Comparison of ENCODE assay signal across 29 cellular contexts in the genomic region with DNA sequence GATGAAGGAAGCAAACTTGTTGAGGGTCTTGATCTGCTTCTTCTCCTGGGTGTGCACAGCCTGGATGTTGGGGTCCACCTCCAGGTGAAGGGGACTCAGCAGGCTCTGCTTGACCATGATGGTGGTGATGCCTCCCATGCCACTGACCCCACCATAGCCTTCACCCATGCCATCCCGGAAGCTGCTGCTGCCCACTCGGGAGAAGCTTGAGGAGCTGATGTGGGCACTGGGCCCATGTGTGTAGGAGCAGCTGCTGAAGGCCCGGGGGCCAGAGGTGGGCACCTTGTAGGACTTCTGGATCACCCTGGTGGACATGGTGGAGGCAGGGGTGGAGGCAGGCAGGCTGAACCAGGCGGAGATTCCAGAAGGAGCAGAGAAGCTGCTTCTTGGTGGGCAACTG.
"Had no signal": no experiment of that assay in that cellular context is flagged by ENCODE, and none has a peak within 500 bp of the region (broad histone marks: within the 10 kb centered on the region; RNA-seq: fewer than 3 reads in every experiment).

No MANE protein-coding gene starts in this region.

- H3K36me3 ChIP-seq: stomach, suprapubic skin, thoracic aorta, thyroid gland, tibial artery, tibial nerve, transverse colon, upper lobe of left lung, upper lobe of right lung, uterus, vagina had no signal

- H3K4me1 Mint-ChIP-seq: stimulated activated effector memory CD8-positive, alpha-beta T cell treated with anti-CD3 and anti-CD28 coated beads, Interleukin-12 subunit alpha, Interleukin-12 subunit beta, amount 100 ng/mL, for 72 hours; stimulated activated memory B cell treated with anti-CD40 and anti-IgM and Interleukin-4, amounts not matched to agents 10 μg/mL and 1 μg/mL and 100 μg/mL, for 72 hours; stimulated activated naive CD8-positive, alpha-beta T cell treated with anti-CD3 and anti-CD28 coated beads, Interleukin-15, amount 100 ng/mL, for 72 hours had no signal

- H3K27me3 ChIP-seq: stomach, suprapubic skin, testis, thyroid gland, tibial artery, tibial nerve, transverse colon, upper lobe of left lung, upper lobe of right lung, uterus, vagina had no signal

- H3K27me3 Mint-ChIP-seq: stimulated activated memory B cell treated with anti-CD40 and anti-IgM and Interleukin-4, amounts not matched to agents 10 μg/mL and 1 μg/mL and 100 μg/mL, for 72 hours; type B pancreatic cell had no signal

- H3K4me3 Mint-ChIP-seq: stimulated activated effector memory CD8-positive, alpha-beta T cell treated with anti-CD3 and anti-CD28 coated beads, Interleukin-12 subunit alpha, Interleukin-12 subunit beta, amount 100 ng/mL, for 72 hours; stimulated activated memory B cell treated with anti-CD40 and anti-IgM and Interleukin-4, amounts not matched to agents 10 μg/mL and 1 μg/mL and 100 μg/mL, for 72 hours; stimulated activated naive B cell treated with anti-CD40 and anti-IgM and Interleukin-4, amounts not matched to agents 10 μg/mL and 1 μg/mL and 100 μg/mL, for 72 hours; stimulated activated naive CD8-positive, alpha-beta T cell treated with anti-CD3 and anti-CD28 coated beads, Interleukin-15, amount 100 ng/mL, for 72 hours; stimulated activated naive CD8-positive, alpha-beta T cell treated with anti-CD3 and anti-CD28 coated beads, Interleukin-15, Interleukin-2, amounts not matched to agents 100 ng/mL and 50 ng/mL, for 24 hours; type B pancreatic cell had no signal

- FAIRE-seq: urothelium cell line had no signal

- H3K36me3 Mint-ChIP-seq: stimulated activated effector memory CD8-positive, alpha-beta T cell treated with anti-CD3 and anti-CD28 coated beads, Interleukin-12 subunit alpha, Interleukin-12 subunit beta, amount 100 ng/mL, for 72 hours; stimulated activated memory B cell treated with anti-CD40 and anti-IgM and Interleukin-4, amounts not matched to agents 10 μg/mL and 1 μg/mL and 100 μg/mL, for 72 hours; stimulated activated naive B cell treated with anti-CD40 and anti-IgM and Interleukin-4, amounts not matched to agents 10 μg/mL and 1 μg/mL and 100 μg/mL, for 72 hours; type B pancreatic cell had no signal

- H3K27ac ChIP-seq: stomach, suprapubic skin, testis, thoracic aorta, thyroid gland, tibial artery, tibial nerve, transverse colon, upper lobe of left lung, upper lobe of right lung, uterus, vagina had no signal

- H3K4me3 ChIP-seq: stomach, suprapubic skin, testis, thoracic aorta, thyroid gland, tibial artery, tibial nerve, transverse colon, upper lobe of left lung, upper lobe of right lung, uterus, vagina had no signal

- H3K9me3 Mint-ChIP-seq: stimulated activated effector memory CD8-positive, alpha-beta T cell treated with anti-CD3 and anti-CD28 coated beads, Interleukin-12 subunit alpha, Interleukin-12 subunit beta, amount 100 ng/mL, for 72 hours; stimulated activated naive B cell treated with anti-CD40 and anti-IgM and Interleukin-4, amounts not matched to agents 10 μg/mL and 1 μg/mL and 100 μg/mL, for 72 hours; stimulated activated naive CD8-positive, alpha-beta T cell treated with anti-CD3 and anti-CD28 coated beads, Interleukin-15, amount 100 ng/mL, for 72 hours had no signal

- H3K9me3 ChIP-seq: suprapubic skin, testis, thoracic aorta, thyroid gland, tibial nerve, transverse colon, upper lobe of right lung, uterus, vagina had no signal

- H3K4me1 ChIP-seq: stomach, suprapubic skin, testis, thyroid gland, tibial nerve, transverse colon, upper lobe of left lung, upper lobe of right lung, uterus, vagina had no signal

- H3K27ac Mint-ChIP-seq: stimulated activated effector memory CD8-positive, alpha-beta T cell treated with anti-CD3 and anti-CD28 coated beads, Interleukin-12 subunit alpha, Interleukin-12 subunit beta, amount 100 ng/mL, for 72 hours; stimulated activated memory B cell treated with anti-CD40 and anti-IgM and Interleukin-4, amounts not matched to agents 10 μg/mL and 1 μg/mL and 100 μg/mL, for 72 hours; stimulated activated naive B cell treated with anti-CD40 and anti-IgM and Interleukin-4, amounts not matched to agents 10 μg/mL and 1 μg/mL and 100 μg/mL, for 72 hours; stimulated activated naive CD8-positive, alpha-beta T cell treated with anti-CD3 and anti-CD28 coated beads, Interleukin-15, amount 100 ng/mL, for 72 hours; stimulated activated naive CD8-positive, alpha-beta T cell treated with anti-CD3 and anti-CD28 coated beads, Interleukin-15, Interleukin-2, amounts not matched to agents 100 ng/mL and 50 ng/mL, for 24 hours; type B pancreatic cell had no signal

- DNase-seq: stimulated activated CD4-positive, alpha-beta T cell treated with anti-CD3 and anti-CD28 coated beads, Interleukin-2, amount 100 ng/mL, for 48 hours; stimulated activated CD4-positive, alpha-beta T cell treated with anti-CD3 and anti-CD28 coated beads, Interleukin-4, amount 100 ng/mL, for 1 hour; stimulated activated CD4-positive, alpha-beta T cell treated with anti-CD3 and anti-CD28 coated beads, Interleukin-4, amount 100 ng/mL, for 24 hours; stimulated activated CD4-positive, alpha-beta T cell treated with anti-CD3 and anti-CD28 coated beads, Interleukin-4, amount 100 ng/mL, for 4 hours; stimulated activated CD8-positive, alpha-beta memory T cell treated with anti-CD3 and anti-CD28 coated beads, Interleukin-4, amount 100 ng/mL, for 48 hours; stimulated activated naive B cell treated with anti-CD40 and anti-IgM and Interleukin-4, amounts not matched to agents 10 μg/mL and 1 μg/mL and 100 μg/mL, for 72 hours; stimulated activated naive CD4-positive, alpha-beta T cell; stimulated activated naive CD4-positive, alpha-beta T cell treated with Interleukin-2 at 50 U/mL for 16 hours; stimulated activated naive CD8-positive, alpha-beta T cell treated with anti-CD3 and anti-CD28 coated beads, Interleukin-15, amount 100 ng/mL, for 72 hours; stimulated activated naive CD8-positive, alpha-beta T cell treated with anti-CD3 and anti-CD28 coated beads, Interleukin-15, Interleukin-2, amounts not matched to agents 100 U/mL and 50 U/mL, for 24 hours; stomach; substantia nigra; testis; thyroid gland; tibial artery; transverse colon; trophoblast cell; upper lobe of left lung; upper lobe of right lung; uterus had no signal

- ATAC-seq: stimulated activated effector memory CD8-positive, alpha-beta T cell treated with anti-CD3 and anti-CD28 coated beads, Interleukin-12 subunit alpha, Interleukin-12 subunit beta, amount 100 ng/mL, for 72 hours; stimulated activated memory B cell treated with anti-CD40 and anti-IgM and Interleukin-4, amounts not matched to agents 10 μg/mL and 1 μg/mL and 100 μg/mL, for 72 hours; stimulated activated naive B cell treated with anti-CD40 and anti-IgM and Interleukin-4, amounts not matched to agents 10 μg/mL and 1 μg/mL and 100 μg/mL, for 72 hours; stimulated activated naive CD8-positive, alpha-beta T cell treated with anti-CD3 and anti-CD28 coated beads, Interleukin-15, amount 100 ng/mL, for 72 hours; stimulated activated naive CD8-positive, alpha-beta T cell treated with anti-CD3 and anti-CD28 coated beads, Interleukin-15, Interleukin-2, amounts not matched to agents 100 U/mL and 50 U/mL, for 24 hours; upper lobe of right lung had no signal
